ENCODE assay signal across 10 cellular contexts in genomic region chr9:134301387-134302129, GRCh38.
A peak's percentile ranks its signal among the peaks of the same experiment; 100 is the strongest.
DNase-seq lines count a peak whose midpoint lies in the region; ATAC-seq and TF ChIP-seq lines count a peak whose summit lies in the region.
"Had no signal": no experiment of that assay in that cellular context is flagged by ENCODE, and none has a peak within 500 bp of the region (broad histone marks: within the 10 kb centered on the region; RNA-seq: fewer than 3 reads in every experiment).

No MANE protein-coding gene starts in this region.

- DNase-seq in activated effector memory CD4-positive, alpha-beta T cell treated with Interleukin-2 at 50 U/mL for 16 hours, result peak; percentile 60
- DNase-seq in stimulated activated CD4-positive, alpha-beta T cell treated with anti-CD3 and anti-CD28 coated beads, Interleukin-15, amount 100 ng/mL, for 24 hours, result peak; percentile 71
- DNase-seq in NCI-H2227 (lab: John Stamatoyannopoulos, UW; ENCODE audit: unreplicated experiment) (no peak), HEK293T (ENCODE audit: extremely low spot score) (no peak), NOMO-1 (lab: John Stamatoyannopoulos, UW; ENCODE audit: unreplicated experiment in 2 of 2) (no peak), epidermal melanocyte (ENCODE audit: insufficient read length, low spot score) (no peak)
- DNase-seq: gastrocnemius medialis had no signal

- peak; percentile 80 for ATAC-seq in GM18520 (IDR thresholded peaks at IDR 0.05; ENCODE audit: unreplicated experiment)
- peak; percentile 75 for ATAC-seq in HG03460 (IDR thresholded peaks at IDR 0.05; ENCODE audit: unreplicated experiment)
- ATAC-seq: gastrocnemius medialis, WTC11 had no signal

- CTCF ChIA-PET in HEK293T (lab: Yijun Ruan, JAX), result no interaction called here

- POLR2A ChIA-PET in HEK293T (lab: Yijun Ruan, JAX), result interaction anchor here (0.7 kb wide), 1 partner anchor 166 kb away, joined by 3 read pairs; the partner anchor contains the start of gene WDR5

TF ChIP-seq in HEK293T, 16 proteins besides CTCF, POLR2A, EP300 and RAD21:
- TF ChIP-seq, protein P1, sequence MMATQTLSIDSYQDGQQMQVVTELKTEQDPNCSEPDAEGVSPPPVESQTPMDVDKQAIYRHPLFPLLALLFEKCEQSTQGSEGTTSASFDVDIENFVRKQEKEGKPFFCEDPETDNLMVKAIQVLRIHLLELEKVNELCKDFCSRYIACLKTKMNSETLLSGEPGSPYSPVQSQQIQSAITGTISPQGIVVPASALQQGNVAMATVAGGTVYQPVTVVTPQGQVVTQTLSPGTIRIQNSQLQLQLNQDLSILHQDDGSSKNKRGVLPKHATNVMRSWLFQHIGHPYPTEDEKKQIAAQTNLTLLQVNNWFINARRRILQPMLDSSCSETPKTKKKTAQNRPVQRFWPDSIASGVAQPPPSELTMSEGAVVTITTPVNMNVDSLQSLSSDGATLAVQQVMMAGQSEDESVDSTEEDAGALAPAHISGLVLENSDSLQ (IDR thresholded peaks at IDR 0.05), result no peak
- no peak for TF ChIP-seq BHLHE40 (IDR thresholded peaks at IDR 0.05; ENCODE audit: borderline replicate concordance)
- no peak for TF ChIP-seq NFRKB (IDR thresholded peaks at IDR 0.05)
- no peak for TF ChIP-seq SUZ12 (IDR thresholded peaks at IDR 0.05)
- TF ChIP-seq HDGF (IDR thresholded peaks at IDR 0.05; ENCODE audit: borderline replicate concordance), result no peak
- no peak for TF ChIP-seq SP1 (IDR thresholded peaks at IDR 0.05)
- TF ChIP-seq ELF4 (IDR thresholded peaks at IDR 0.05), result no peak
- TF ChIP-seq LEF1 (IDR thresholded peaks at IDR 0.05; ENCODE audit: borderline replicate concordance), result no peak
- TF ChIP-seq L3MBTL2 (conservative IDR thresholded peaks at IDR 0.05), result no peak
TF ChIP-seq in HEK293T: peak in this region for 0.

Comparison
In these comparisons a context has a peak if more than half of its experiments do, and no peak if none do; other contexts are left out.
1. DNase-seq: peak in activated effector memory CD4-positive, alpha-beta T cell treated with Interleukin-2 at 50 U/mL for 16 hours (single experiment) and stimulated activated CD4-positive, alpha-beta T cell treated with anti-CD3 and anti-CD28 coated beads, Interleukin-15, amount 100 ng/mL, for 24 hours (single experiment); none in NCI-H2227 (single experiment), HEK293T (single experiment), NOMO-1 (0 of 2) and epidermal melanocyte (single experiment).